In the genomic region with DNA sequence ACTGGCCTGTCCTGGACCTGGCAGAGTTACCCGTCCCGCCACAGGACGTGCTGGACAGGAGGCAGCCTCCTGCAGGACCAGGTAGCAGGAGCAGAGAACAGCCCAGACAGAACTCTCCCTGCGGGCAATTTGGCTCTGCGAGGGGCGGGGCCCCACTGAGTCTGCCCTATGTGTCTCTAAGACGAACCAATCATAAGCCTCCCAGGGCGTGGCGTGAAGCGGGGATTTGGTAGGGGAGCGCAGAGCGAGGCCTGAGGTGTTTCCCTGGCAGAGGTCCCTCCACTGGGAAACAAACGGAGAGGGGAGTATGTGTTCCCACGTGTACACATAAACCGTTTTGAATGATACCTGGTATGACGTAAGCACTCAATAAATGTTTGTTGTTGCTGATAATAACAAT, we compare ENCODE assay signal across 13 cellular contexts. TPM values are rescaled to one million over a fixed set of nuclear protein-coding genes. Genes with fewer than 3 reads are reported as not detected.
DNase-seq lines count a peak whose midpoint lies in the region; ATAC-seq, FAIRE-seq and TF ChIP-seq lines count a peak whose summit lies in the region.
"Had no signal": no experiment of that assay in that cellular context is flagged by ENCODE, and none has a peak within 500 bp of the region (broad histone marks: within the 10 kb centered on the region; RNA-seq: fewer than 3 reads in every experiment).

No MANE protein-coding gene starts in this region.

- intact Hi-C loops in lower lobe of right lung (cut with DNase I), result no loop called here

- H3K79me2 ChIP-seq in H1 (ENCODE audit: control insufficient read depth in 1 of 2, insufficient read depth in 2 of 2, low read length in 2 of 2), result no peaks in the 10 kb centered on the region

- DNase-seq in activated T-cell treated with anti-CD3 and anti-CD28 coated beads for 4 hours, result peak; percentile 23
- DNase-seq in activated T-cell treated with anti-CD3 and anti-CD28 coated beads, Interleukin-2, amount 50 U/mL, for 1 hour, result no peak
- peak; percentile 36 for DNase-seq in T-helper 22 cell (ENCODE audit: low read depth)
- DNase-seq in H1 (ENCODE audit: low read depth in 1 of 2, low spot score in 2 of 2), result peak in 1 of 2 experiments; percentile 64
- no peak for DNase-seq in stimulated activated effector memory CD8-positive, alpha-beta T cell treated with anti-CD3 and anti-CD28 coated beads, Interleukin-12 subunit alpha, Interleukin-12 subunit beta, amount 100 ng/mL, for 72 hours (ENCODE audit: low spot score in 2 of 2)
- no peak for DNase-seq in NCI-H2081 (lab: John Stamatoyannopoulos, UW)
- DNase-seq in lower lobe of right lung, result no peak
- no peak for DNase-seq in DMS79 treated with DMSO at 0.1 percent for 48 hours (lab: John Stamatoyannopoulos, UW)
- DNase-seq: gastrocnemius medialis, NCI-H510A treated with DMSO at 0.1 percent for 48 hours had no signal

- H2BK20ac ChIP-seq in H1 (ENCODE audit: low read length), result no peak overlapping the region

- POLR2A ChIA-PET in H1 (lab: Charles Lee; ENCODE audit: partially characterized antibody), result interaction anchor here (1.5 to 1.6 kb wide), 2 partner anchors 8 to 13 kb away, joined by 3 read pairs; no protein-coding TSS in a partner anchor

- no peaks in the 10 kb centered on the region; a peak in 2 of 7 replicates for H3K27me3 ChIP-seq in H1 (replicated peaks in 1 of 4; ENCODE audit: control insufficient read depth in 3 of 4, extremely low read depth in 1 of 4, insufficient read depth in 3 of 4, low read length in 3 of 4)
- H3K27me3 ChIP-seq in lower lobe of right lung (ENCODE audit: low read depth), result no peaks in the 10 kb centered on the region
- H3K27me3 ChIP-seq: gastrocnemius medialis had no signal

- TF ChIP-seq EP300 in H1 (IDR thresholded peaks at IDR 0.05; ENCODE audit: borderline replicate concordance in 1 of 2, low read depth in 2 of 2, low read length in 2 of 2), result no peak

- H3K36me3 Mint-ChIP-seq in stimulated activated effector memory CD8-positive, alpha-beta T cell treated with anti-CD3 and anti-CD28 coated beads, Interleukin-12 subunit alpha, Interleukin-12 subunit beta, amount 100 ng/mL, for 72 hours, result peaks cover 87% of the 10 kb centered on the region

- H3K4me2 ChIP-seq in H1 (ENCODE audit: insufficient read depth in 1 of 2, low read depth in 2 of 2, low read length in 2 of 2), result no peak overlapping the region

- peak overlapping the region; percentile 85 for H3K4me3 Mint-ChIP-seq in stimulated activated effector memory CD8-positive, alpha-beta T cell treated with anti-CD3 and anti-CD28 coated beads, Interleukin-12 subunit alpha, Interleukin-12 subunit beta, amount 100 ng/mL, for 72 hours

- no peak overlapping the region for H4K5ac ChIP-seq in H1 (ENCODE audit: insufficient read length, low read depth, low read length)

- no peaks in the 10 kb centered on the region for H4K20me1 ChIP-seq in H1 (replicated peaks in 1 of 2; ENCODE audit: control insufficient read depth in 1 of 2, insufficient read depth in 2 of 2, low read length in 2 of 2)

- no peak overlapping the region for H3K9ac ChIP-seq in H1 (replicated peaks in 1 of 4; ENCODE audit: extremely low read depth in 1 of 4, low read depth in 3 of 4, low read length in 3 of 4)

- H2AK5ac ChIP-seq in H1 (ENCODE audit: low read depth, low read length), result 0 out of 2 replicates have a peak overlapping the region, but pooled peaks have one; percentile 27

- no peak for TF ChIP-seq POLR2A in H1 (IDR thresholded peaks at IDR 0.05; ENCODE audit: control extremely low read depth in 1 of 2, low read depth in 2 of 2, low read length in 2 of 2)

- H3K36me3 ChIP-seq in H1 (ENCODE audit: control insufficient read depth in 2 of 4, insufficient read depth in 4 of 4, low read length in 3 of 4) (no peaks in the 10 kb centered on the region), lower lobe of right lung (no peaks in the 10 kb centered on the region)
- H3K36me3 ChIP-seq: gastrocnemius medialis, thoracic aorta had no signal

- no peak overlapping the region for H3K23ac ChIP-seq in H1 (ENCODE audit: insufficient read length)

- H3K56ac ChIP-seq in H1 (replicated peaks; ENCODE audit: insufficient read length, low read depth, low read length), result no peak overlapping the region

- H3K4me3 ChIP-seq in H1 (ENCODE audit: extremely low read depth in 1 of 4, insufficient read depth in 2 of 4, low read depth in 3 of 4, low read length in 4 of 4) (no peak overlapping the region), lower lobe of right lung (no peak overlapping the region)
- H3K4me3 ChIP-seq: gastrocnemius medialis, thoracic aorta had no signal

- H3K27ac ChIP-seq in H1 (ENCODE audit: low read depth, low read length) (no peak overlapping the region), lower lobe of right lung (no peak overlapping the region)
- H3K27ac ChIP-seq: gastrocnemius medialis, RWPE1, thoracic aorta, VCaP had no signal

- peaks cover 97% of the 10 kb centered on the region for H3K4me1 Mint-ChIP-seq in stimulated activated effector memory CD8-positive, alpha-beta T cell treated with anti-CD3 and anti-CD28 coated beads, Interleukin-12 subunit alpha, Interleukin-12 subunit beta, amount 100 ng/mL, for 72 hours

- no peak overlapping the region for H4K8ac ChIP-seq in H1 (ENCODE audit: extremely low read depth, insufficient read depth, low read length)

- H3K4ac ChIP-seq in H1 (replicated peaks; ENCODE audit: insufficient read length, low read depth, low read length), result no peak overlapping the region

- H3K9me3 Mint-ChIP-seq in stimulated activated effector memory CD8-positive, alpha-beta T cell treated with anti-CD3 and anti-CD28 coated beads, Interleukin-12 subunit alpha, Interleukin-12 subunit beta, amount 100 ng/mL, for 72 hours, result no peaks in the 10 kb centered on the region

- no peak for TF ChIP-seq RAD21 in H1 (IDR thresholded peaks at IDR 0.05 in 1 of 2, conservative IDR thresholded peaks at IDR 0.05 in 1 of 2; ENCODE audit: low read depth in 2 of 2, low read length in 2 of 2)

- H3K27ac Mint-ChIP-seq in stimulated activated effector memory CD8-positive, alpha-beta T cell treated with anti-CD3 and anti-CD28 coated beads, Interleukin-12 subunit alpha, Interleukin-12 subunit beta, amount 100 ng/mL, for 72 hours, result peak overlapping the region; percentile 98

- no peak for FAIRE-seq in H1 (lab: Jason Lieb, UNC)

- no peak overlapping the region for H2AFZ ChIP-seq in H1 (ENCODE audit: low read length)

- no peaks in the 10 kb centered on the region for H3K23me2 ChIP-seq in H1 (ENCODE audit: low read depth, low read length)

- no peaks in the 10 kb centered on the region for H3K79me1 ChIP-seq in H1 (ENCODE audit: low read depth, low read length)

- H3K14ac ChIP-seq in H1 (ENCODE audit: insufficient read length), result no peak overlapping the region

- no peak overlapping the region for H2BK15ac ChIP-seq in H1 (ENCODE audit: low read length)

- no peak overlapping the region for H2BK5ac ChIP-seq in H1 (ENCODE audit: low read depth, low read length)

- no peak overlapping the region for H2BK120ac ChIP-seq in H1 (replicated peaks; ENCODE audit: low read depth, low read length)

- CTCF ChIA-PET in H1 (lab: Charles Lee; ENCODE audit: partially characterized antibody), result interaction anchor here (0.8 to 2.9 kb wide), 7 partner anchors 10 to 44 kb away, joined by 3 to 9 read pairs (median 6); no protein-coding TSS in a partner anchor

- no peak for TF ChIP-seq CTCF in H1 (IDR thresholded peaks at IDR 0.05; ENCODE audit: control extremely low read depth in 1 of 3, insufficient read depth in 1 of 3, low read depth in 1 of 3, low read length in 3 of 3)
- no peak for TF ChIP-seq CTCF in lower lobe of right lung (IDR thresholded peaks at IDR 0.05)

- H4K91ac ChIP-seq in H1 (replicated peaks; ENCODE audit: insufficient read length, low read length), result no peak overlapping the region

- no peak overlapping the region for H2BK12ac ChIP-seq in H1 (ENCODE audit: low read depth, low read length)

- H3K9me3 ChIP-seq in H1 (ENCODE audit: insufficient read depth in 2 of 2, low read depth in 1 of 2, low read length in 1 of 2), result no peaks in the 10 kb centered on the region
- no peaks in the 10 kb centered on the region for H3K9me3 ChIP-seq in lower lobe of right lung
- H3K9me3 ChIP-seq: gastrocnemius medialis, thoracic aorta had no signal

- no peak for ATAC-seq in stimulated activated effector memory CD8-positive, alpha-beta T cell treated with anti-CD3 and anti-CD28 coated beads, Interleukin-12 subunit alpha, Interleukin-12 subunit beta, amount 100 ng/mL, for 72 hours
- ATAC-seq in lower lobe of right lung, result no peak
- ATAC-seq: gastrocnemius medialis had no signal

- 80% methylated on average over 16 of the region's 16 CpGs; no CpG with 5 or more reads in 1 of the 2 experiments for WGBS in H1 (ENCODE audit: extremely low coverage in 1 of 2, insufficient coverage in 1 of 2, insufficient read length in 1 of 2, insufficient replicate concordance in 2 of 2, low coverage in 1 of 2, low lambda C conversion rate in 2 of 2, missing lambda C conversion rate in 1 of 2), 2 experiments

- H3K4me1 ChIP-seq in H1 (replicated peaks in 1 of 4; ENCODE audit: control insufficient read depth in 3 of 4, insufficient read depth in 4 of 4, low read length in 3 of 4) (peaks cover 0 to 2% (median 0%) of the 10 kb centered on the region in 4 experiments; a peak in 2 of 7 replicates), lower lobe of right lung (peaks cover 89% of the 10 kb centered on the region)

- no peak overlapping the region for H3K18ac ChIP-seq in H1 (ENCODE audit: extremely low read depth, low read length)

TF ChIP-seq in H1, 55 proteins besides CTCF, POLR2A, EP300 and RAD21:
- TF ChIP-seq MAX (IDR thresholded peaks at IDR 0.05) (peak; percentile 34; the same call in 1 of the 2 replicates), TCF12 (IDR thresholded peaks at IDR 0.05; ENCODE audit: low read depth, low read length) (no peak)
- TF ChIP-seq, protein P1, sequence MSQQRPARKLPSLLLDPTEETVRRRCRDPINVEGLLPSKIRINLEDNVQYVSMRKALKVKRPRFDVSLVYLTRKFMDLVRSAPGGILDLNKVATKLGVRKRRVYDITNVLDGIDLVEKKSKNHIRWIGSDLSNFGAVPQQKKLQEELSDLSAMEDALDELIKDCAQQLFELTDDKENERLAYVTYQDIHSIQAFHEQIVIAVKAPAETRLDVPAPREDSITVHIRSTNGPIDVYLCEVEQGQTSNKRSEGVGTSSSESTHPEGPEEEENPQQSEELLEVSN (IDR thresholded peaks at IDR 0.05), result peak; percentile 48; the same call in 1 of the 2 replicates

RNA-seq across cellular contexts. Expression of gene CD82, which starts 7.4 kb away (rescaled TPM):
- 7.9 and 8.6 TPM in 2 replicates for total RNA-seq in H1 (2021; fragmentation: NEBNext Ultra II Directional; extraction: Animal tissue kit (Norgen Biotek cat#: 25700))
- 10.1 and 10.3 TPM in 2 replicates for polyA plus RNA-seq in H1 (2011; rRNA removed)
- polyA plus RNA-seq in H1 (2011; cell fraction: cytosol; rRNA removed), result 11.5 TPM
- 5.3 TPM for polyA plus RNA-seq in H1 (2011; cell fraction: nucleus; rRNA removed)
- 6.0 to 11.2 TPM (median 8.8 TPM) in 4 replicates for polyA plus RNA-seq in H1 (2012, experiment 1 of 2)
- 5.3 TPM for polyA plus RNA-seq in H1 (2012, experiment 2 of 2)
- polyA plus RNA-seq in H1 (2013, experiment 1 of 2), result 6.9 TPM
- 7.0 TPM for polyA plus RNA-seq in H1 (2013, experiment 2 of 2)
- polyA minus RNA-seq in H1 (2011; rRNA and poly(A)+ RNA removed), result 3.8 and 10.3 TPM in 2 replicates
- polyA minus RNA-seq in H1 (2011; cell fraction: cytosol; rRNA and poly(A)+ RNA removed), result 6.8 TPM
- polyA minus RNA-seq in H1 (2011; cell fraction: nucleus; rRNA and poly(A)+ RNA removed), result 2.9 TPM
- total RNA-seq in lower lobe of right lung, result 129 TPM

Comparison
In these comparisons a context has a peak if more than half of its experiments do, and no peak if none do; other contexts are left out.
1. DNase-seq: peak in activated T-cell treated with anti-CD3 and anti-CD28 coated beads for 4 hours (single experiment) and T-helper 22 cell (single experiment); none in activated T-cell treated with anti-CD3 and anti-CD28 coated beads, Interleukin-2, amount 50 U/mL, for 1 hour (single experiment), stimulated activated effector memory CD8-positive, alpha-beta T cell treated with anti-CD3 and anti-CD28 coated beads, Interleukin-12 subunit alpha, Interleukin-12 subunit beta, amount 100 ng/mL, for 72 hours (0 of 2), NCI-H2081 (0 of 2), lower lobe of right lung (single experiment) and DMS79 treated with DMSO at 0.1 percent for 48 hours (single experiment).
2. RNA of gene CD82, which starts 7.4 kb away (total RNA-seq): 129 TPM in lower lobe of right lung (single experiment); 7.9 to 8.6 TPM in H1; every median in the first group is over 10 times any median in the second.